8 cellular contexts compared by ENCODE assay signal in genomic region chr16:30923554-30924085, GRCh38.
DNase-seq lines count a peak whose midpoint lies in the region; ATAC-seq and TF ChIP-seq lines count a peak whose summit lies in the region.

FBXL19 (plus strand) TSS chr16:30923572; CDS start chr16:30925755, 2,183 bp downstream.

- no peaks in the 10 kb centered on the region for H3K79me2 ChIP-seq in OCI-LY1 (ENCODE audit: insufficient read depth, low read length)

- H3K4me1 ChIP-seq in OCI-LY1 (ENCODE audit: insufficient read depth, low read length, severe bottlenecking) = peaks cover 27% of the 10 kb centered on the region
- H3K4me1 ChIP-seq in duodenal mucosa (ENCODE audit: control insufficient read depth in 1 of 2, insufficient read depth in 2 of 2, low read length in 2 of 2) = peaks cover 7 to 12% of the 10 kb centered on the region in 2 donors
- H3K4me1 ChIP-seq in mucosa of stomach (ENCODE audit: control insufficient read depth, insufficient read depth, low read length) = peaks cover 12% of the 10 kb centered on the region

- H3K27me3 ChIP-seq in GM06990 (replicated peaks; ENCODE audit: control insufficient read depth, insufficient read depth, low read length) (no peaks in the 10 kb centered on the region), OCI-LY1 (ENCODE audit: insufficient read depth, low read length) (no peaks in the 10 kb centered on the region), duodenal mucosa (ENCODE audit: control insufficient read depth in 1 of 2, insufficient read depth in 2 of 2, low read length in 2 of 2) (no peaks in the 10 kb centered on the region), mucosa of stomach (ENCODE audit: control insufficient read depth, insufficient read depth, low read length) (no peaks in the 10 kb centered on the region)

- in situ Hi-C loops in GM13977 (cut with MboI; ENCODE audit: low pct_unique_long_range_greater_than_20kb, low sequenced_read_pairs, unreplicated experiment) = no loop called here

- DNase-seq in GM06990 (ENCODE audit: extremely low read depth, insufficient read length) (no peak), SW480 (ENCODE audit: low spot score) (no peak), GM13977 (ENCODE audit: low spot score) (no peak)

- no peaks in the 10 kb centered on the region for H3K9me3 ChIP-seq in OCI-LY1 (ENCODE audit: low read length)
- H3K9me3 ChIP-seq in duodenal mucosa (ENCODE audit: control insufficient read depth in 1 of 2, low read length in 2 of 2) = no peaks in the 10 kb centered on the region
- no peaks in the 10 kb centered on the region for H3K9me3 ChIP-seq in mucosa of stomach (ENCODE audit: control insufficient read depth, low read length)

- no peak within 1 kb of the TSS for H2AFZ ChIP-seq in OCI-LY1 (ENCODE audit: low read length)

- H3K4me3 ChIP-seq in GM06990 (replicated peaks; ENCODE audit: low read depth, low read length) (peak within 1 kb of the TSS; percentile 78), OCI-LY1 (ENCODE audit: low read depth, low read length, poor library complexity, severe bottlenecking) (peak within 1 kb of the TSS; percentile 73), duodenal mucosa (ENCODE audit: low read depth in 1 of 2, low read length in 2 of 2) (peak within 1 kb of the TSS; percentile 82 to 88), mucosa of stomach (ENCODE audit: low read length) (peak within 1 kb of the TSS; percentile 78)

- H4K20me1 ChIP-seq in OCI-LY1 (ENCODE audit: insufficient read depth, low read length) = no peaks in the 10 kb centered on the region

- ATAC-seq in GM19467 (IDR thresholded peaks at IDR 0.05; ENCODE audit: unreplicated experiment) (no peak), GM18498 (IDR thresholded peaks at IDR 0.05; ENCODE audit: unreplicated experiment) (no peak)

- TF ChIP-seq CTCF in GM06990 (IDR thresholded peaks at IDR 0.05; ENCODE audit: insufficient read depth, low read length, poor library complexity, severe bottlenecking) (no peak), OCI-LY1 (IDR thresholded peaks at IDR 0.05; ENCODE audit: low read length) (no peak), GM13977 (IDR thresholded peaks at IDR 0.05; ENCODE audit: extremely low read depth, insufficient read depth, missing control alignments) (no peak)

- H3K27ac ChIP-seq in OCI-LY1 (ENCODE audit: low read depth, low read length, poor library complexity, severe bottlenecking) = peak within 1 kb of the TSS; percentile 85
- peak within 1 kb of the TSS; percentile 85 for H3K27ac ChIP-seq in duodenal mucosa (ENCODE audit: low read depth, low read length)

- H3F3A ChIP-seq in OCI-LY1 (ENCODE audit: insufficient read depth, low read length) = no peaks in the 10 kb centered on the region

- H3K9ac ChIP-seq in OCI-LY1 (ENCODE audit: low read length) (peak within 1 kb of the TSS; percentile 72), duodenal mucosa (ENCODE audit: low read depth in 1 of 2, low read length in 2 of 2) (peak within 1 kb of the TSS; percentile 72 to 90), mucosa of stomach (ENCODE audit: low read length) (peak within 1 kb of the TSS; percentile 64)

- no peaks in the 10 kb centered on the region for H3K9me2 ChIP-seq in OCI-LY1 (ENCODE audit: low read depth, low read length)

- H3K36me3 ChIP-seq in GM06990 (ENCODE audit: control insufficient read depth, insufficient read depth, low read length) = peaks cover 5% of the 10 kb centered on the region
- no peaks in the 10 kb centered on the region for H3K36me3 ChIP-seq in OCI-LY1 (ENCODE audit: insufficient read depth, low read length)
- peaks cover 0 to 4% of the 10 kb centered on the region in 2 donors for H3K36me3 ChIP-seq in duodenal mucosa (ENCODE audit: control insufficient read depth in 1 of 2, insufficient read depth in 2 of 2, low read length in 2 of 2)
- H3K36me3 ChIP-seq in mucosa of stomach (ENCODE audit: control insufficient read depth, insufficient read depth, low read length) = no peaks in the 10 kb centered on the region

- H3K4me2 ChIP-seq in OCI-LY1 (ENCODE audit: low read length) = peak within 1 kb of the TSS; percentile 91
